In the genomic region with DNA sequence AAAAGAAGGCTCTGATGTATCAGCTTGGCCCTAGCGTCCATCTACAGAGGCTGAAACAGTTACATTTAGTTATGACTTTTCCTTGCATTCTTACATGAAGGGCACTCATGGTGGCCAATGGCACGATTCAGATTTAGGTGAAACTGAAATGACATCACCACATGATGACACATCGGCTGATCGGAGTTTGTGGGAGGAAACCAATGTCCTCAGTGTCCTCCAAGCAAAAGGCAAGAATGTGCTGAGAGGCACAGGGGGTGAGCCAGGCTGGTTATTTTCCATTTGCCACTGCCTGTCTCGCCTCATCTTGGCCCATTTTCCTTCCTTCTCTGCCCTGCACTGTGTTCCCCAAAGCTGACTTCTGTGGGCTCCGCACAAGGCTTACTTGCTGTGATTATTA, we compare ENCODE assay signal across 16 cellular contexts. TPM values are rescaled to one million over a fixed set of nuclear protein-coding genes. Genes with fewer than 3 reads are reported as not detected.
DNase-seq lines count a peak whose midpoint lies in the region; ATAC-seq and TF ChIP-seq lines count a peak whose summit lies in the region.
"Had no signal": no experiment of that assay in that cellular context is flagged by ENCODE, and none has a peak within 500 bp of the region (broad histone marks: within the 10 kb centered on the region; RNA-seq: fewer than 3 reads in every experiment).

No MANE protein-coding gene starts in this region.

- no peak overlapping the region for H3K4ac ChIP-seq in trophoblast cell (ENCODE audit: low read depth, low read length)

- H3K9me3 Mint-ChIP-seq in activated CD4-positive, alpha-beta T cell treated with anti-CD3 and anti-CD28 coated beads, Interleukin-2, amount 10 ng/mL, durations not matched to agents 24 days and 14 days, result peaks cover 13% of the 10 kb centered on the region
- no peaks in the 10 kb centered on the region for H3K9me3 Mint-ChIP-seq in activated CD4-positive, alpha-beta T cell treated with anti-CD3 and anti-CD28 coated beads, Interleukin-2, amount 10 ng/mL, durations not matched to agents 7 days and 5 days
- H3K9me3 Mint-ChIP-seq: type B pancreatic cell had no signal

- H3K4me1 ChIP-seq in trophoblast cell (ENCODE audit: control insufficient read depth in 1 of 2, insufficient read depth in 2 of 2, low read length in 2 of 2), result no peaks in the 10 kb centered on the region
- H3K4me1 ChIP-seq: Caco-2 had no signal

- H3K4me2 ChIP-seq in trophoblast cell (ENCODE audit: low read length), result no peak overlapping the region

- no peaks in the 10 kb centered on the region for H3K27me3 Mint-ChIP-seq in activated CD4-positive, alpha-beta T cell treated with anti-CD3 and anti-CD28 coated beads, Interleukin-2, amount 10 ng/mL, durations not matched to agents 24 days and 14 days
- no peaks in the 10 kb centered on the region for H3K27me3 Mint-ChIP-seq in activated CD4-positive, alpha-beta T cell treated with anti-CD3 and anti-CD28 coated beads, Interleukin-2, amount 10 ng/mL, durations not matched to agents 7 days and 5 days
- H3K27me3 Mint-ChIP-seq: type B pancreatic cell had no signal

- peaks cover 50% of the 10 kb centered on the region for H3K36me3 Mint-ChIP-seq in activated CD4-positive, alpha-beta T cell treated with anti-CD3 and anti-CD28 coated beads, Interleukin-2, amount 10 ng/mL, durations not matched to agents 24 days and 14 days (ENCODE audit: low read depth)
- peaks cover 44% of the 10 kb centered on the region for H3K36me3 Mint-ChIP-seq in activated CD4-positive, alpha-beta T cell treated with anti-CD3 and anti-CD28 coated beads, Interleukin-2, amount 10 ng/mL, durations not matched to agents 7 days and 5 days (ENCODE audit: low read depth)

- peaks cover 2 to 4% of the 10 kb centered on the region in 2 experiments for H3K36me3 ChIP-seq in trophoblast cell (ENCODE audit: control insufficient read depth in 1 of 2, insufficient read depth in 2 of 2, low read length in 2 of 2)
- H3K36me3 ChIP-seq: neutrophil had no signal

- TF ChIP-seq CTCF in astrocyte of the spinal cord (IDR thresholded peaks at IDR 0.05; ENCODE audit: low read depth, low read length), result no peak

- no peak overlapping the region for H2BK5ac ChIP-seq in trophoblast cell (ENCODE audit: low read depth, low read length, poor library complexity)

- peak; percentile 73 for DNase-seq in activated CD4-positive, alpha-beta T cell treated with anti-CD3 and anti-CD28 coated beads, Interleukin-2, amount 10 ng/mL, durations not matched to agents 24 days and 14 days
- no peak for DNase-seq in activated CD4-positive, alpha-beta T cell treated with anti-CD3 and anti-CD28 coated beads, Interleukin-2, amount 10 ng/mL, durations not matched to agents 7 days and 5 days
- peak; percentile 74 for DNase-seq in HT1080 (ENCODE audit: low read depth)
- DNase-seq in astrocyte of the spinal cord (ENCODE audit: low read depth, low spot score), result peak; percentile 65
- DNase-seq in trophoblast cell, result no peak
- no peak for DNase-seq in NCI-H2107 (lab: John Stamatoyannopoulos, UW)
- DNase-seq in NCI-H345 (lab: John Stamatoyannopoulos, UW), result no peak
- DNase-seq: amygdala, Caco-2, dermis blood vessel endothelial cell, NCI-H146, NCI-H510A treated with DMSO at 0.1 percent for 48 hours, RPMI8226 had no signal

- H3K27ac ChIP-seq in trophoblast cell (ENCODE audit: low read depth, low read length), result no peak overlapping the region
- H3K27ac ChIP-seq: neutrophil had no signal

- no peaks in the 10 kb centered on the region for H3K27me3 ChIP-seq in trophoblast cell (ENCODE audit: insufficient read depth, low read length)
- H3K27me3 ChIP-seq: neutrophil had no signal

- H2BK12ac ChIP-seq in trophoblast cell (ENCODE audit: low read length), result no peak overlapping the region

- H3K4me3 ChIP-seq in astrocyte of the spinal cord (ENCODE audit: low read depth, low read length) (no peak overlapping the region), trophoblast cell (ENCODE audit: low read depth, low read length) (no peak overlapping the region)

- POLR2A ChIA-PET in activated CD4-positive, alpha-beta T cell treated with anti-CD3 and anti-CD28 coated beads, Interleukin-2, amount 10 ng/mL, durations not matched to agents 7 days and 5 days (lab: Charles Lee), result no interaction called here

- no peak overlapping the region for H3K14ac ChIP-seq in trophoblast cell (ENCODE audit: low read length)

- no peak overlapping the region for H2AFZ ChIP-seq in trophoblast cell (ENCODE audit: insufficient read depth, low read length, poor library complexity)

- no peak overlapping the region for H2BK120ac ChIP-seq in trophoblast cell (ENCODE audit: insufficient read depth, low read length, poor library complexity)

- ATAC-seq in HG02642 (IDR thresholded peaks at IDR 0.05; ENCODE audit: poor library complexity, unreplicated experiment), result no peak

- H4K12ac ChIP-seq in trophoblast cell (ENCODE audit: low read depth, low read length), result no peak overlapping the region

- H3K9ac ChIP-seq in trophoblast cell (ENCODE audit: low read length), result no peak overlapping the region

- peaks cover 33% of the 10 kb centered on the region for H3K4me1 Mint-ChIP-seq in activated CD4-positive, alpha-beta T cell treated with anti-CD3 and anti-CD28 coated beads, Interleukin-2, amount 10 ng/mL, durations not matched to agents 24 days and 14 days
- peaks cover 27% of the 10 kb centered on the region for H3K4me1 Mint-ChIP-seq in activated CD4-positive, alpha-beta T cell treated with anti-CD3 and anti-CD28 coated beads, Interleukin-2, amount 10 ng/mL, durations not matched to agents 7 days and 5 days

- in situ Hi-C loops in astrocyte of the spinal cord (cut with HindIII; ENCODE audit: low sequenced_read_pairs), result no loop called here

- H3K79me1 ChIP-seq in trophoblast cell (ENCODE audit: low read length), result no peaks in the 10 kb centered on the region

- H3K9me3 ChIP-seq in trophoblast cell (ENCODE audit: insufficient read depth, low read depth, low read length), result no peaks in the 10 kb centered on the region
- H3K9me3 ChIP-seq: Caco-2, neutrophil had no signal

- no peak overlapping the region for H3K27ac Mint-ChIP-seq in activated CD4-positive, alpha-beta T cell treated with anti-CD3 and anti-CD28 coated beads, Interleukin-2, amount 10 ng/mL, durations not matched to agents 24 days and 14 days
- no peak overlapping the region for H3K27ac Mint-ChIP-seq in activated CD4-positive, alpha-beta T cell treated with anti-CD3 and anti-CD28 coated beads, Interleukin-2, amount 10 ng/mL, durations not matched to agents 7 days and 5 days
- H3K27ac Mint-ChIP-seq: type B pancreatic cell had no signal

- H2AK5ac ChIP-seq in trophoblast cell (ENCODE audit: low read length), result no peak overlapping the region

- H3K23ac ChIP-seq in trophoblast cell (ENCODE audit: low read length), result peak overlapping the region; percentile 10

- no peak overlapping the region for H4K91ac ChIP-seq in trophoblast cell (ENCODE audit: low read depth, low read length)

- H3K79me2 ChIP-seq in trophoblast cell (ENCODE audit: control insufficient read depth, insufficient read depth, low read length, poor library complexity), result no peaks in the 10 kb centered on the region

- H3K18ac ChIP-seq in trophoblast cell (ENCODE audit: low read length), result no peak overlapping the region

- H4K8ac ChIP-seq in trophoblast cell (ENCODE audit: low read depth, low read length), result no peak overlapping the region

- WGBS in trophoblast cell (ENCODE audit: extremely low coverage, insufficient coverage, insufficient read length), result no CpG with 5 or more reads among the region's 6 CpGs

- intact Hi-C loops in activated CD4-positive, alpha-beta T cell treated with anti-CD3 and anti-CD28 coated beads, Interleukin-2, amount 10 ng/mL, durations not matched to agents 24 days and 14 days (cut with micrococcal nuclease), result no loop called here

- CTCF ChIA-PET in activated CD4-positive, alpha-beta T cell treated with anti-CD3 and anti-CD28 coated beads, Interleukin-2, amount 10 ng/mL, durations not matched to agents 7 days and 5 days (lab: Charles Lee), result no interaction called here

- no peak overlapping the region for H3K4me3 Mint-ChIP-seq in activated CD4-positive, alpha-beta T cell treated with anti-CD3 and anti-CD28 coated beads, Interleukin-2, amount 10 ng/mL, durations not matched to agents 24 days and 14 days
- H3K4me3 Mint-ChIP-seq in activated CD4-positive, alpha-beta T cell treated with anti-CD3 and anti-CD28 coated beads, Interleukin-2, amount 10 ng/mL, durations not matched to agents 7 days and 5 days, result no peak overlapping the region
- H3K4me3 Mint-ChIP-seq: type B pancreatic cell had no signal

RNA-seq across cellular contexts. Expression of a gene that starts 34.4 kb away (rescaled TPM):
- total RNA-seq in activated CD4-positive, alpha-beta T cell treated with anti-CD3 and anti-CD28 coated beads, Interleukin-2, amount 10 ng/mL, durations not matched to agents 24 days and 14 days, result 11.5 and 13.2 TPM in 2 replicates
- 10 to 100 TPM; 11.8 to 14.3 TPM for total RNA-seq in activated CD4-positive, alpha-beta T cell treated with anti-CD3 and anti-CD28 coated beads, Interleukin-2, amount 10 ng/mL, durations not matched to agents 7 days and 5 days
- 7.1 and 10.9 TPM in 2 replicates for total RNA-seq in HT1080 (2014; rRNA removed; shearing (Covaris generic))
- polyA plus RNA-seq in HT1080 (2015; cell fraction: cytosol; rRNA removed), result 3.8 and 4.0 TPM in 2 replicates
- 4.4 and 6.4 TPM in 2 replicates for polyA plus RNA-seq in HT1080 (2015; cell fraction: nucleus; rRNA removed)
- polyA plus RNA-seq in trophoblast cell (2013), result 9.3 and 9.9 TPM in 2 replicates

RNA-seq across cellular contexts. Expression of a gene that starts 37.7 kb away (rescaled TPM):
- 56.2 and 62.7 TPM in 2 replicates for total RNA-seq in activated CD4-positive, alpha-beta T cell treated with anti-CD3 and anti-CD28 coated beads, Interleukin-2, amount 10 ng/mL, durations not matched to agents 24 days and 14 days
- 10 to 100 TPM; 43.5 to 54.8 TPM for total RNA-seq in activated CD4-positive, alpha-beta T cell treated with anti-CD3 and anti-CD28 coated beads, Interleukin-2, amount 10 ng/mL, durations not matched to agents 7 days and 5 days
- total RNA-seq in HT1080 (2014; rRNA removed; shearing (Covaris generic)), result 68.4 and 80.1 TPM in 2 replicates
- polyA plus RNA-seq in HT1080 (2015; cell fraction: cytosol; rRNA removed), result 47.8 and 56.5 TPM in 2 replicates
- polyA plus RNA-seq in HT1080 (2015; cell fraction: nucleus; rRNA removed), result 57.9 and 60.4 TPM in 2 replicates
- 31.0 and 33.1 TPM in 2 replicates for polyA plus RNA-seq in trophoblast cell (2013)

Comparison
In these comparisons a context has a peak if more than half of its experiments do, and no peak if none do; other contexts are left out.
1. DNase-seq: peak in activated CD4-positive, alpha-beta T cell treated with anti-CD3 and anti-CD28 coated beads, Interleukin-2, amount 10 ng/mL, durations not matched to agents 24 days and 14 days (single experiment), HT1080 (single experiment) and astrocyte of the spinal cord (single experiment); none in activated CD4-positive, alpha-beta T cell treated with anti-CD3 and anti-CD28 coated beads, Interleukin-2, amount 10 ng/mL, durations not matched to agents 7 days and 5 days (single experiment), trophoblast cell (0 of 2), NCI-H2107 (single experiment) and NCI-H345 (single experiment).